Comparison of ENCODE assay signal across 28 cellular contexts in the genomic region with DNA sequence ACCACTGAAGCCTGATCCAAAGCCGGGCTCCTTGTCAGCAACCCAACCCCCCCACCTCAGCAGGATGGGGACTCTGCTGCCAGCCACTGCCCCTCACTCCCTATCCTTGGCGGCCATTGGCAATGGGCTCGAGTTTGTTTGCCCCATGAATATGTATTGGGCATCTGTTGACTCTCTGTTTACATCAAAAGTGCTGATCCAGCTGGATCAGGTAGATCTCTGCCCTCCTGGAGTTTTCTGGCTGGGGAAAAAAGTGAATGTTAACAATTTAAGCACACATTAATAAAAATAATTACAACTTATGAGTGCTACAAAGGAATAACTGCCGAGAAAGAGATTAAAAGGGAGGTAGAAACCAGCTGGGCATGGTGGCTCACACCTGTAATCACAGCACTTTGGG.
"Had no signal": no experiment of that assay in that cellular context is flagged by ENCODE, and none has a peak within 500 bp of the region (broad histone marks: within the 10 kb centered on the region; RNA-seq: fewer than 3 reads in every experiment).

No MANE protein-coding gene starts in this region.

- H3K4me1 ChIP-seq: parathyroid adenoma, psoas muscle, spleen, suprapubic skin, testis, tibial artery, upper lobe of right lung, uterus had no signal

- H2AFZ ChIP-seq: parathyroid adenoma had no signal

- H3K4me3 ChIP-seq: ovary, psoas muscle, skin epidermis, smooth muscle cell, spleen, suprapubic skin, testis, tibial artery, transverse colon, upper lobe of right lung, uterus had no signal

- H3K79me2 ChIP-seq: parathyroid adenoma had no signal

- DNase-seq: naive thymus-derived CD8-positive, alpha-beta T cell; nephron progenitor cell; nucleus accumbens; ovary; psoas muscle; right cardiac atrium; spleen; stimulated activated CD4-positive, alpha-beta T cell treated with anti-CD3 and anti-CD28 coated beads, Interleukin-12 subunit alpha, Interleukin-12 subunit beta, amount 100 ng/mL, for 4 hours; stimulated activated CD4-positive, alpha-beta T cell treated with anti-CD3 and anti-CD28 coated beads, Interleukin-1b, Interleukin-23, amount 100 ng/mL, for 48 hours; stimulated activated CD4-positive, alpha-beta T cell treated with anti-CD3 and anti-CD28 coated beads, Interleukin-4, amount 100 ng/mL, for 1 hour; stimulated activated CD4-positive, alpha-beta T cell treated with anti-CD3 and anti-CD28 coated beads, Interleukin-4, amount 100 ng/mL, for 4 hours; stimulated activated CD8-positive, alpha-beta memory T cell treated with anti-CD3 and anti-CD28 coated beads, Interleukin-4, amount 100 ng/mL, for 48 hours; stimulated activated naive CD4-positive, alpha-beta T cell; stimulated activated naive CD8-positive, alpha-beta T cell treated with anti-CD3 and anti-CD28 coated beads, Interleukin-15, amount 100 ng/mL, for 72 hours; stimulated activated naive CD8-positive, alpha-beta T cell treated with anti-CD3 and anti-CD28 coated beads, Interleukin-15, Interleukin-2, amounts not matched to agents 100 U/mL and 50 U/mL, for 24 hours; substantia nigra; testis; tibial artery; transverse colon; upper lobe of right lung; uterus had no signal

- H3K27ac ChIP-seq: neutrophil, ovary, parathyroid adenoma, psoas muscle, skin epidermis, spleen, suprapubic skin, testis, tibial artery, transverse colon, upper lobe of right lung, uterus had no signal

- H3K9me3 ChIP-seq: neutrophil, ovary, psoas muscle, spleen, suprapubic skin, testis, tibial artery, transverse colon, upper lobe of right lung, uterus had no signal

- H3K36me3 ChIP-seq: ovary, suprapubic skin, transverse colon, upper lobe of right lung, uterus had no signal

- H3K27me3 ChIP-seq: neutrophil, ovary, testis, transverse colon, upper lobe of right lung, uterus had no signal

- H3K4me2 ChIP-seq: smooth muscle cell had no signal

- ATAC-seq: naive thymus-derived CD8-positive, alpha-beta T cell; psoas muscle; right cardiac atrium; sciatic nerve; stimulated activated memory B cell treated with anti-CD40 and anti-IgM and Interleukin-4, amounts not matched to agents 10 μg/mL and 1 μg/mL and 100 μg/mL, for 72 hours; stimulated activated naive CD8-positive, alpha-beta T cell treated with anti-CD3 and anti-CD28 coated beads, Interleukin-15, amount 100 ng/mL, for 72 hours; stimulated activated naive CD8-positive, alpha-beta T cell treated with anti-CD3 and anti-CD28 coated beads, Interleukin-15, Interleukin-2, amounts not matched to agents 100 U/mL and 50 U/mL, for 24 hours; upper lobe of right lung had no signal
